ENCODE assay signal across 8 cellular contexts in the genomic region with DNA sequence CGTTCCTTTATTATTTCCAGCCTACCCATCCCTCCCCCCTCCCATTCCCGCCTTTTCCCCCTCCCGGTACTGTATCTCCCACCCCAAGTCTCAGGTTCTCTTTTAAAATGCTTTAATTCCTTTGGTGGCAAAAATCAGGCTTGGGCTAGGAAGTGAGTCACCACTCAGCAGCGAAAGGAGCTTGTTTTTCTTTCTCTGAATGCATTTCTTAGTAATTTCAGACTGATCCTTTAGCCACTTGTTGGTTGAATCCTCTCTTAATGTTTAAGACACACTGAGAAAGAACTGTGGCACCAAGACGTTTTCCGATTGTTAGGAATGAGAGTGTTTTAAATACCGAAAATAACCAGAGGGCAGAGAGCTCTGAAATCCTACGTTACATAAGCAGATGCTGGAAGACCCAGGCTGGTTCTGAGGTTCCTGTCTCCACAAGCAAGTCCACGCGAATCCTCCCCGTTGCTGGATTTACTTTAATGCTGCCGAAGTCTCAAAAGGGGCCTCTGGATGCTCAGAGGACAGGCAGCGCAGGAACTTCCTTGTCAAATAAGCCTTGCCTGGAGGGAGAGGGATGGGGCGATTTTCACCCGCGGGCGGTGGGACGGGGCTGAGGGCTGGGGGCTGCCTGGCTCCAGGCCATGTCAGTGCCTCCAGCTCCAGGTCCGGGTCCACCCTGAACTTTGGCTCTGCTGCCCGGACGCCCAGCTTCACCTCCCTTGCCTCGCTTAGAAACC. TPM values are rescaled to one million over a fixed set of nuclear protein-coding genes. Genes with fewer than 3 reads are reported as not detected.
DNase-seq lines count a peak whose midpoint lies in the region; ATAC-seq, FAIRE-seq and TF ChIP-seq lines count a peak whose summit lies in the region.

No MANE protein-coding gene starts in this region.

- intact Hi-C loops in HepG2 (cut with micrococcal nuclease; ENCODE audit: unreplicated experiment) (no loop called here), tibial artery (cut with DNase I; ENCODE audit: low total_unique reads) (no loop called here), CD14-positive monocyte (cut with micrococcal nuclease) (no loop called here)

- no peaks in the 10 kb centered on the region for H4K20me1 ChIP-seq in HepG2 (ENCODE audit: insufficient read depth, low read length)

- H3K4me3 ChIP-seq in bronchial epithelial cell (ENCODE audit: low read depth, low read length) (peak overlapping the region; percentile 42), HepG2 (replicated peaks in 1 of 3; ENCODE audit: insufficient read depth in 1 of 3, low read depth in 2 of 3, low read length in 3 of 3) (no peak overlapping the region; a peak in 1 of 6 replicates), tibial artery (peak overlapping the region; percentile 65 to 69)

- peaks cover 44% of the 10 kb centered on the region for H3K27me3 Mint-ChIP-seq in activated naive CD4-positive, alpha-beta T cell treated with anti-CD3 and anti-CD28 coated beads, Interleukin-2, amount 50 U/mL, for 24 hours
- peaks cover 36 to 55% (median 39%) of the 10 kb centered on the region in 3 donors for H3K27me3 Mint-ChIP-seq in CD14-positive monocyte (ENCODE audit: low read depth in 3 of 3)

- no peaks in the 10 kb centered on the region for H3K36me3 ChIP-seq in bronchial epithelial cell (ENCODE audit: control insufficient read depth, insufficient read depth, low read length)
- no peaks in the 10 kb centered on the region for H3K36me3 ChIP-seq in HepG2 (replicated peaks in 1 of 2; ENCODE audit: control insufficient read depth in 1 of 2, insufficient read depth in 2 of 2, low read length in 2 of 2)
- H3K36me3 ChIP-seq in tibial artery: no peaks in the 10 kb centered on the region

- H3K4me1 Mint-ChIP-seq in activated naive CD4-positive, alpha-beta T cell treated with anti-CD3 and anti-CD28 coated beads, Interleukin-2, amount 50 U/mL, for 24 hours: peaks cover 18% of the 10 kb centered on the region
- peaks cover 6% of the 10 kb centered on the region for H3K4me1 Mint-ChIP-seq in CD14-positive monocyte

- H2AFZ ChIP-seq in HepG2 (ENCODE audit: low read length): no peak overlapping the region

- no peak for DNase-seq in activated naive CD4-positive, alpha-beta T cell treated with Interleukin-2 at 50 U/mL for 16 hours
- DNase-seq in bronchial epithelial cell (ENCODE audit: low read depth) (peak; percentile 83), HepG2 (ENCODE audit: low spot score) (no peak), tibial artery (peak; percentile 45 to 73), GM19239 (ENCODE audit: insufficient read length, low spot score) (no peak), CD14-positive monocyte (ENCODE audit: low spot score) (no peak)

- peak; percentile 56 for ATAC-seq in HepG2
- ATAC-seq in HG02870 (IDR thresholded peaks at IDR 0.05; ENCODE audit: unreplicated experiment): no peak

- TF ChIP-seq CTCF in bronchial epithelial cell (IDR thresholded peaks at IDR 0.05; ENCODE audit: insufficient read depth, low read length, severe bottlenecking): no peak
- TF ChIP-seq CTCF in HepG2 (CRISPR knock-in tag; IDR thresholded peaks at IDR 0.05): no peak
- TF ChIP-seq CTCF in tibial artery (IDR thresholded peaks at IDR 0.05): no peak
- no peak for TF ChIP-seq CTCF in CD14-positive monocyte (IDR thresholded peaks at IDR 0.05)

- peak overlapping the region; percentile 37 for H3K4me3 Mint-ChIP-seq in activated naive CD4-positive, alpha-beta T cell treated with anti-CD3 and anti-CD28 coated beads, Interleukin-2, amount 50 U/mL, for 24 hours
- H3K4me3 Mint-ChIP-seq in CD14-positive monocyte: peak overlapping the region in 1 of 2 donors; percentile 65

- TF ChIP-seq POLR2A in HepG2 (IDR thresholded peaks at IDR 0.05; ENCODE audit: insufficient read depth in 1 of 2, low read depth in 2 of 2, low read length in 2 of 2): no peak

- no peak for FAIRE-seq in bronchial epithelial cell (lab: Jason Lieb, UNC)
- FAIRE-seq in HepG2 (lab: Jason Lieb, UNC): no peak
- FAIRE-seq in GM19239 (lab: Jason Lieb, UNC): no peak

- no peak overlapping the region for H3K27ac Mint-ChIP-seq in activated naive CD4-positive, alpha-beta T cell treated with anti-CD3 and anti-CD28 coated beads, Interleukin-2, amount 50 U/mL, for 24 hours
- no peak overlapping the region for H3K27ac Mint-ChIP-seq in CD14-positive monocyte

- H3K9me3 ChIP-seq in HepG2 (ENCODE audit: low read length): no peaks in the 10 kb centered on the region
- H3K9me3 ChIP-seq in tibial artery: no peaks in the 10 kb centered on the region

- TF ChIP-seq EP300 in HepG2 (IDR thresholded peaks at IDR 0.05; ENCODE audit: low read depth in 2 of 2, low read length in 2 of 2) (no peak), HepG2 (CRISPR knock-in tag; IDR thresholded peaks at IDR 0.05; ENCODE audit: borderline replicate concordance) (no peak)

- H3K4me1 ChIP-seq in HepG2 (ENCODE audit: insufficient read depth, low read length) (no peaks in the 10 kb centered on the region), tibial artery (peaks cover 0 to 45% (median 7%) of the 10 kb centered on the region in 4 donors)

- CTCF ChIA-PET in HepG2 (lab: Yijun Ruan, JAX; ENCODE audit: low intra/inter-chr PET ratio, low total read pairs): no interaction called here

- POLR2A ChIA-PET in HepG2 (lab: Yijun Ruan, JAX): no interaction called here

- no peaks in the 10 kb centered on the region for H3K79me2 ChIP-seq in HepG2 (ENCODE audit: insufficient read depth, low read length)

- no TSS peak for BruUV-seq in HepG2 (replicated peaks; lab: Mats Ljungman, UMichigan)

- H3K27me3 ChIP-seq in bronchial epithelial cell (ENCODE audit: control insufficient read depth, insufficient read depth, low read length) (no peaks in the 10 kb centered on the region), HepG2 (ENCODE audit: control insufficient read depth in 1 of 2, insufficient read depth in 2 of 2, low read length in 2 of 2) (peaks cover 4 to 29% of the 10 kb centered on the region in 2 experiments), tibial artery (no peaks in the 10 kb centered on the region)

- H3K9me3 Mint-ChIP-seq in activated naive CD4-positive, alpha-beta T cell treated with anti-CD3 and anti-CD28 coated beads, Interleukin-2, amount 50 U/mL, for 24 hours: no peaks in the 10 kb centered on the region
- H3K9me3 Mint-ChIP-seq in CD14-positive monocyte: peaks cover 0 to 11% (median 6%) of the 10 kb centered on the region in 7 donors

- no peak overlapping the region for H3K4me2 ChIP-seq in HepG2 (ENCODE audit: low read depth, low read length)

- H3K36me3 Mint-ChIP-seq in activated naive CD4-positive, alpha-beta T cell treated with anti-CD3 and anti-CD28 coated beads, Interleukin-2, amount 50 U/mL, for 24 hours: no peaks in the 10 kb centered on the region
- peaks cover 0 to 3% of the 10 kb centered on the region in 2 donors for H3K36me3 Mint-ChIP-seq in CD14-positive monocyte

- WGBS in HepG2 (ENCODE audit: low lambda C conversion rate): 20% methylated on average over 11 of the region's 22 CpGs

- H3K27ac ChIP-seq in HepG2 (ENCODE audit: extremely low read length, insufficient read depth, low read length) (no peak overlapping the region), tibial artery (peak overlapping the region; percentile 92 to 95)

- no peak overlapping the region for H3K9ac ChIP-seq in HepG2 (ENCODE audit: insufficient read depth, low read depth, low read length)

- TF ChIP-seq RAD21 in HepG2 (CRISPR knock-in tag; IDR thresholded peaks at IDR 0.05): no peak

- in situ Hi-C loops in HepG2 (cut with HindIII; ENCODE audit: extremely low pct_ligation_motif_present, low pct_unique_long_range_greater_than_20kb): no loop called here

TF ChIP-seq in HepG2, 621 proteins besides CTCF, POLR2A, EP300 and RAD21:
- TF ChIP-seq SMYD3 (CRISPR knock-in tag; IDR thresholded peaks at IDR 0.05) (no peak), HNRNPK (IDR thresholded peaks at IDR 0.05; ENCODE audit: low read depth, low read length, poor library complexity, severe bottlenecking) (peak; percentile 10)

RNA-seq across cellular contexts. Expression of a gene that starts 0.8 kb away (rescaled TPM):
- 2.7 and 3.9 TPM in 2 replicates for total RNA-seq in bronchial epithelial cell
- not detected in 2 replicates for total RNA-seq in HepG2 (2016; rRNA removed; fragmentation: Illumina TruSeq; extraction: Trizol)
- total RNA-seq in HepG2 (2016; cell fraction: cytosol; rRNA removed; fragmentation: Illumina TruSeq; extraction: Trizol; ENCODE audit: low read depth): not detected in 2 replicates
- not detected in 2 replicates for total RNA-seq in HepG2 (2016; cell fraction: insoluble cytoplasmic fraction; rRNA removed; fragmentation: Illumina TruSeq; extraction: Trizol)
- not detected in 2 replicates for total RNA-seq in HepG2 (2016; cell fraction: membrane; rRNA removed; fragmentation: Illumina TruSeq; extraction: Trizol)
- not detected in 2 replicates for total RNA-seq in HepG2 (2016; cell fraction: nucleus; rRNA removed; fragmentation: Illumina TruSeq; extraction: Trizol)
- polyA plus RNA-seq in HepG2 (2011; rRNA removed): not detected in 2 replicates
- not detected in 2 replicates for polyA plus RNA-seq in HepG2 (2011; cell fraction: cytosol; rRNA removed)
- not detected in 2 replicates for polyA plus RNA-seq in HepG2 (2011; cell fraction: nucleus; rRNA removed)
- polyA plus RNA-seq in HepG2 (2012): 0.05 TPM in 1 of 2 replicates, not detected in the other
- polyA plus RNA-seq in HepG2 (2016; cell fraction: cytosol; fragmentation: Illumina TruSeq; extraction: Trizol; ENCODE audit: low read depth): not detected in 2 replicates
- not detected in 2 replicates for polyA plus RNA-seq in HepG2 (2016; cell fraction: insoluble cytoplasmic fraction; fragmentation: Illumina TruSeq; extraction: Trizol; ENCODE audit: low read depth)
- polyA plus RNA-seq in HepG2 (2016; cell fraction: membrane; fragmentation: Illumina TruSeq; extraction: Trizol; ENCODE audit: low read depth): not detected in 2 replicates
- not detected in 2 replicates for polyA plus RNA-seq in HepG2 (2016; cell fraction: nucleus; fragmentation: Illumina TruSeq; extraction: Trizol; ENCODE audit: insufficient read depth, low read depth)
- not detected in 2 replicates for polyA minus RNA-seq in HepG2 (2011; rRNA and poly(A)+ RNA removed; ENCODE audit: low replicate concordance)
- not detected in 2 replicates for polyA minus RNA-seq in HepG2 (2011; cell fraction: cytosol; rRNA and poly(A)+ RNA removed)
- polyA minus RNA-seq in HepG2 (2011; cell fraction: nucleus; rRNA and poly(A)+ RNA removed): 0.12 TPM in 1 of 2 replicates, not detected in the other
- polyA plus RNA-seq in CD14-positive monocyte: not detected

Comparison
In these comparisons a context has a peak if more than half of its experiments do, and no peak if none do; other contexts are left out.
1. DNase-seq: peak in bronchial epithelial cell (single experiment) and tibial artery (2 of 2); none in activated naive CD4-positive, alpha-beta T cell treated with Interleukin-2 at 50 U/mL for 16 hours (single experiment), HepG2 (single experiment), GM19239 (single experiment) and CD14-positive monocyte (single experiment).
2. H3K4me3 ChIP-seq: peak in bronchial epithelial cell (single experiment) and tibial artery (2 of 2); none in HepG2 (0 of 3).